Comparison of ENCODE assay signal across 1 cellular context in the genomic region with DNA sequence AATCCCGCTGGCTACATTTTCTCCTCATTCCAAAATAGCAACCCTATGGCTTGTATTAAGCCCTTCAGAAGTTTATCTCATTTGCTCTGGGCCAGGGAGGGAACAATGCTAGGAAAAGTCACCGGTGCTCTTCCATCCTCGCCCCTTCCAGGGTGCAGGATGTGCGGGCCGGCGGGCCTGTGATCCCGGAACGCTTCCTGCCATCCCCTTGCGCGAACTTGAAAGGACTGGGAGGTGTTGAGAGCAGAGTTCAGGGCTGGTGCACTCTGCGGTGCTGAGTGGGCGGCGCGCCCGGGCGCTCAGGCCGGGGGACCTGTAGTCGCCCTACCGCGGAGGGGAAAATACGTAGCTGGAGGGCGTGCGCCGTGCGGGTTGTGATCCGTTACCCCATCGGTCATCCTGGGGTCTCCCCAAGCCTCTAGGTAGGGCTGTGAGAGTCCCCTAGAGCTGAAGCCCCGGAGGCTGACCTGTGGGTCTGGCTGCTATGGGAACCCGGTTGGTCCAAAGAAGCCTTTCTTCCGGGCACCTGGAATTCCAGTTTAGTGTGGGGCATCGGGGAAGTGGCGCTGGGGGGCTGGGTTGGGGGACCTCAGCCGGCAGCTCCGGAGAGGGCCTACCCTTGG.
TF ChIP-seq lines count a peak whose summit lies in the region.

No MANE protein-coding gene starts in this region.

TF ChIP-seq in HepG2, 621 proteins besides CTCF, POLR2A, EP300 and RAD21 (continued from another document and continues in another):
- TF ChIP-seq, protein P1, sequence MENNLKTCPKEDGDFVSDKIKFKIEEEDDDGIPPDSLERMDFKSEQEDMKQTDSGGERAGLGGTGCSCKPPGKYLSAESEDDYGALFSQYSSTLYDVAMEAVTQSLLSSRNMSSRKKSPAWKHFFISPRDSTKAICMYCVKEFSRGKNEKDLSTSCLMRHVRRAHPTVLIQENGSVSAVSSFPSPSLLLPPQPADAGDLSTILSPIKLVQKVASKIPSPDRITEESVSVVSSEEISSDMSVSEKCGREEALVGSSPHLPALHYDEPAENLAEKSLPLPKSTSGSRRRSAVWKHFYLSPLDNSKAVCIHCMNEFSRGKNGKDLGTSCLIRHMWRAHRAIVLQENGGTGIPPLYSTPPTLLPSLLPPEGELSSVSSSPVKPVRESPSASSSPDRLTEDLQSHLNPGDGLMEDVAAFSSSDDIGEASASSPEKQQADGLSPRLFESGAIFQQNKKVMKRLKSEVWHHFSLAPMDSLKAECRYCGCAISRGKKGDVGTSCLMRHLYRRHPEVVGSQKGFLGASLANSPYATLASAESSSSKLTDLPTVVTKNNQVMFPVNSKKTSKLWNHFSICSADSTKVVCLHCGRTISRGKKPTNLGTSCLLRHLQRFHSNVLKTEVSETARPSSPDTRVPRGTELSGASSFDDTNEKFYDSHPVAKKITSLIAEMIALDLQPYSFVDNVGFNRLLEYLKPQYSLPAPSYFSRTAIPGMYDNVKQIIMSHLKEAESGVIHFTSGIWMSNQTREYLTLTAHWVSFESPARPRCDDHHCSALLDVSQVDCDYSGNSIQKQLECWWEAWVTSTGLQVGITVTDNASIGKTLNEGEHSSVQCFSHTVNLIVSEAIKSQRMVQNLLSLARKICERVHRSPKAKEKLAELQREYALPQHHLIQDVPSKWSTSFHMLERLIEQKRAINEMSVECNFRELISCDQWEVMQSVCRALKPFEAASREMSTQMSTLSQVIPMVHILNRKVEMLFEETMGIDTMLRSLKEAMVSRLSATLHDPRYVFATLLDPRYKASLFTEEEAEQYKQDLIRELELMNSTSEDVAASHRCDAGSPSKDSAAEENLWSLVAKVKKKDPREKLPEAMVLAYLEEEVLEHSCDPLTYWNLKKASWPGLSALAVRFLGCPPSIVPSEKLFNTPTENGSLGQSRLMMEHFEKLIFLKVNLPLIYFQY (CRISPR knock-in tag; IDR thresholded peaks at IDR 0.05; ENCODE audit: borderline replicate concordance): peak; percentile 57; the same call in 1 of the 2 replicates
- TF ChIP-seq ZBTB1 (CRISPR knock-in tag; IDR thresholded peaks at IDR 0.05; ENCODE audit: borderline replicate concordance): no peak
- no peak for TF ChIP-seq SMC3 (IDR thresholded peaks at IDR 0.05; ENCODE audit: low read length)
- TF ChIP-seq, protein P2, sequence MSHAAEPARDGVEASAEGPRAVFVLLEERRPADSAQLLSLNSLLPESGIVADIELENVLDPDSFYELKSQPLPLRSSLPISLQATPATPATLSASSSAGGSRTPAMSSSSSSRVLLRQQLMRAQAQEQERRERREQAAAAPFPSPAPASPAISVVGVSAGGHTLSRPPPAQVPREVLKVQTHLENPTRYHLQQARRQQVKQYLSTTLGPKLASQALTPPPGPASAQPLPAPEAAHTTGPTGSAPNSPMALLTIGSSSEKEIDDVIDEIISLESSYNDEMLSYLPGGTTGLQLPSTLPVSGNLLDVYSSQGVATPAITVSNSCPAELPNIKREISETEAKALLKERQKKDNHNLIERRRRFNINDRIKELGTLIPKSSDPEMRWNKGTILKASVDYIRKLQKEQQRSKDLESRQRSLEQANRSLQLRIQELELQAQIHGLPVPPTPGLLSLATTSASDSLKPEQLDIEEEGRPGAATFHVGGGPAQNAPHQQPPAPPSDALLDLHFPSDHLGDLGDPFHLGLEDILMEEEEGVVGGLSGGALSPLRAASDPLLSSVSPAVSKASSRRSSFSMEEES (CRISPR knock-in tag; IDR thresholded peaks at IDR 0.05): 0 out of 2 replicates have a peak, but pooled peaks have one; percentile 27
- peak; percentile 90 for TF ChIP-seq RXRA (CRISPR knock-in tag; IDR thresholded peaks at IDR 0.05)
- TF ChIP-seq ZNF761 (CRISPR knock-in tag; conservative IDR thresholded peaks at IDR 0.05): 0 out of 2 replicates have a peak, but pooled peaks have one; percentile 47
- TF ChIP-seq, protein P3, sequence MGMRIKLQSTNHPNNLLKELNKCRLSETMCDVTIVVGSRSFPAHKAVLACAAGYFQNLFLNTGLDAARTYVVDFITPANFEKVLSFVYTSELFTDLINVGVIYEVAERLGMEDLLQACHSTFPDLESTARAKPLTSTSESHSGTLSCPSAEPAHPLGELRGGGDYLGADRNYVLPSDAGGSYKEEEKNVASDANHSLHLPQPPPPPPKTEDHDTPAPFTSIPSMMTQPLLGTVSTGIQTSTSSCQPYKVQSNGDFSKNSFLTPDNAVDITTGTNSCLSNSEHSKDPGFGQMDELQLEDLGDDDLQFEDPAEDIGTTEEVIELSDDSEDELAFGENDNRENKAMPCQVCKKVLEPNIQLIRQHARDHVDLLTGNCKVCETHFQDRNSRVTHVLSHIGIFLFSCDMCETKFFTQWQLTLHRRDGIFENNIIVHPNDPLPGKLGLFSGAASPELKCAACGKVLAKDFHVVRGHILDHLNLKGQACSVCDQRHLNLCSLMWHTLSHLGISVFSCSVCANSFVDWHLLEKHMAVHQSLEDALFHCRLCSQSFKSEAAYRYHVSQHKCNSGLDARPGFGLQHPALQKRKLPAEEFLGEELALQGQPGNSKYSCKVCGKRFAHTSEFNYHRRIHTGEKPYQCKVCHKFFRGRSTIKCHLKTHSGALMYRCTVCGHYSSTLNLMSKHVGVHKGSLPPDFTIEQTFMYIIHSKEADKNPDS (CRISPR knock-in tag; IDR thresholded peaks at IDR 0.05): no peak
- TF ChIP-seq, protein P4, sequence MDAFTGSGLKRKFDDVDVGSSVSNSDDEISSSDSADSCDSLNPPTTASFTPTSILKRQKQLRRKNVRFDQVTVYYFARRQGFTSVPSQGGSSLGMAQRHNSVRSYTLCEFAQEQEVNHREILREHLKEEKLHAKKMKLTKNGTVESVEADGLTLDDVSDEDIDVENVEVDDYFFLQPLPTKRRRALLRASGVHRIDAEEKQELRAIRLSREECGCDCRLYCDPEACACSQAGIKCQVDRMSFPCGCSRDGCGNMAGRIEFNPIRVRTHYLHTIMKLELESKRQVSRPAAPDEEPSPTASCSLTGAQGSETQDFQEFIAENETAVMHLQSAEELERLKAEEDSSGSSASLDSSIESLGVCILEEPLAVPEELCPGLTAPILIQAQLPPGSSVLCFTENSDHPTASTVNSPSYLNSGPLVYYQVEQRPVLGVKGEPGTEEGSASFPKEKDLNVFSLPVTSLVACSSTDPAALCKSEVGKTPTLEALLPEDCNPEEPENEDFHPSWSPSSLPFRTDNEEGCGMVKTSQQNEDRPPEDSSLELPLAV (CRISPR knock-in tag; conservative IDR thresholded peaks at IDR 0.05; ENCODE audit: low read depth): no peak
- TF ChIP-seq, protein P5, sequence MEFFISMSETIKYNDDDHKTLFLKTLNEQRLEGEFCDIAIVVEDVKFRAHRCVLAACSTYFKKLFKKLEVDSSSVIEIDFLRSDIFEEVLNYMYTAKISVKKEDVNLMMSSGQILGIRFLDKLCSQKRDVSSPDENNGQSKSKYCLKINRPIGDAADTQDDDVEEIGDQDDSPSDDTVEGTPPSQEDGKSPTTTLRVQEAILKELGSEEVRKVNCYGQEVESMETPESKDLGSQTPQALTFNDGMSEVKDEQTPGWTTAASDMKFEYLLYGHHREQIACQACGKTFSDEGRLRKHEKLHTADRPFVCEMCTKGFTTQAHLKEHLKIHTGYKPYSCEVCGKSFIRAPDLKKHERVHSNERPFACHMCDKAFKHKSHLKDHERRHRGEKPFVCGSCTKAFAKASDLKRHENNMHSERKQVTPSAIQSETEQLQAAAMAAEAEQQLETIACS (CRISPR knock-in tag; IDR thresholded peaks at IDR 0.05): 0 out of 2 replicates have a peak, but pooled peaks have one; percentile 49
- TF ChIP-seq, protein P6, sequence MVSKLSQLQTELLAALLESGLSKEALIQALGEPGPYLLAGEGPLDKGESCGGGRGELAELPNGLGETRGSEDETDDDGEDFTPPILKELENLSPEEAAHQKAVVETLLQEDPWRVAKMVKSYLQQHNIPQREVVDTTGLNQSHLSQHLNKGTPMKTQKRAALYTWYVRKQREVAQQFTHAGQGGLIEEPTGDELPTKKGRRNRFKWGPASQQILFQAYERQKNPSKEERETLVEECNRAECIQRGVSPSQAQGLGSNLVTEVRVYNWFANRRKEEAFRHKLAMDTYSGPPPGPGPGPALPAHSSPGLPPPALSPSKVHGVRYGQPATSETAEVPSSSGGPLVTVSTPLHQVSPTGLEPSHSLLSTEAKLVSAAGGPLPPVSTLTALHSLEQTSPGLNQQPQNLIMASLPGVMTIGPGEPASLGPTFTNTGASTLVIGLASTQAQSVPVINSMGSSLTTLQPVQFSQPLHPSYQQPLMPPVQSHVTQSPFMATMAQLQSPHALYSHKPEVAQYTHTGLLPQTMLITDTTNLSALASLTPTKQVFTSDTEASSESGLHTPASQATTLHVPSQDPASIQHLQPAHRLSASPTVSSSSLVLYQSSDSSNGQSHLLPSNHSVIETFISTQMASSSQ (IDR thresholded peaks at IDR 0.05; ENCODE audit: low read depth): no peak
- TF ChIP-seq, protein P6 (CRISPR knock-in tag; IDR thresholded peaks at IDR 0.05; ENCODE audit: borderline replicate concordance): 0 out of 2 replicates have a peak, but pooled peaks have one; percentile 21
- TF ChIP-seq ZNF460 (CRISPR knock-in tag; IDR thresholded peaks at IDR 0.05; ENCODE audit: borderline replicate concordance): no peak
- TF ChIP-seq, protein P7, sequence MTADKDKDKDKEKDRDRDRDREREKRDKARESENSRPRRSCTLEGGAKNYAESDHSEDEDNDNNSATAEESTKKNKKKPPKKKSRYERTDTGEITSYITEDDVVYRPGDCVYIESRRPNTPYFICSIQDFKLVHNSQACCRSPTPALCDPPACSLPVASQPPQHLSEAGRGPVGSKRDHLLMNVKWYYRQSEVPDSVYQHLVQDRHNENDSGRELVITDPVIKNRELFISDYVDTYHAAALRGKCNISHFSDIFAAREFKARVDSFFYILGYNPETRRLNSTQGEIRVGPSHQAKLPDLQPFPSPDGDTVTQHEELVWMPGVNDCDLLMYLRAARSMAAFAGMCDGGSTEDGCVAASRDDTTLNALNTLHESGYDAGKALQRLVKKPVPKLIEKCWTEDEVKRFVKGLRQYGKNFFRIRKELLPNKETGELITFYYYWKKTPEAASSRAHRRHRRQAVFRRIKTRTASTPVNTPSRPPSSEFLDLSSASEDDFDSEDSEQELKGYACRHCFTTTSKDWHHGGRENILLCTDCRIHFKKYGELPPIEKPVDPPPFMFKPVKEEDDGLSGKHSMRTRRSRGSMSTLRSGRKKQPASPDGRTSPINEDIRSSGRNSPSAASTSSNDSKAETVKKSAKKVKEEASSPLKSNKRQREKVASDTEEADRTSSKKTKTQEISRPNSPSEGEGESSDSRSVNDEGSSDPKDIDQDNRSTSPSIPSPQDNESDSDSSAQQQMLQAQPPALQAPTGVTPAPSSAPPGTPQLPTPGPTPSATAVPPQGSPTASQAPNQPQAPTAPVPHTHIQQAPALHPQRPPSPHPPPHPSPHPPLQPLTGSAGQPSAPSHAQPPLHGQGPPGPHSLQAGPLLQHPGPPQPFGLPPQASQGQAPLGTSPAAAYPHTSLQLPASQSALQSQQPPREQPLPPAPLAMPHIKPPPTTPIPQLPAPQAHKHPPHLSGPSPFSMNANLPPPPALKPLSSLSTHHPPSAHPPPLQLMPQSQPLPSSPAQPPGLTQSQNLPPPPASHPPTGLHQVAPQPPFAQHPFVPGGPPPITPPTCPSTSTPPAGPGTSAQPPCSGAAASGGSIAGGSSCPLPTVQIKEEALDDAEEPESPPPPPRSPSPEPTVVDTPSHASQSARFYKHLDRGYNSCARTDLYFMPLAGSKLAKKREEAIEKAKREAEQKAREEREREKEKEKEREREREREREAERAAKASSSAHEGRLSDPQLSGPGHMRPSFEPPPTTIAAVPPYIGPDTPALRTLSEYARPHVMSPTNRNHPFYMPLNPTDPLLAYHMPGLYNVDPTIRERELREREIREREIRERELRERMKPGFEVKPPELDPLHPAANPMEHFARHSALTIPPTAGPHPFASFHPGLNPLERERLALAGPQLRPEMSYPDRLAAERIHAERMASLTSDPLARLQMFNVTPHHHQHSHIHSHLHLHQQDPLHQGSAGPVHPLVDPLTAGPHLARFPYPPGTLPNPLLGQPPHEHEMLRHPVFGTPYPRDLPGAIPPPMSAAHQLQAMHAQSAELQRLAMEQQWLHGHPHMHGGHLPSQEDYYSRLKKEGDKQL (CRISPR knock-in tag; IDR thresholded peaks at IDR 0.05; ENCODE audit: low read depth): no peak
- TF ChIP-seq BCL6 (CRISPR knock-in tag; IDR thresholded peaks at IDR 0.05): peak; percentile 93
- TF ChIP-seq MAFF (IDR thresholded peaks at IDR 0.05; ENCODE audit: low read depth, low read length): 0 out of 2 replicates have a peak, but pooled peaks have one; percentile 19
- no peak; the same call in 1 of the 2 replicates for TF ChIP-seq NR2F6 (IDR thresholded peaks at IDR 0.05)
- TF ChIP-seq NR2F6 (CRISPR knock-in tag; IDR thresholded peaks at IDR 0.05): peak; percentile 82
- TF ChIP-seq CEBPG (CRISPR knock-in tag; IDR thresholded peaks at IDR 0.05): 0 out of 2 replicates have a peak, but pooled peaks have one; percentile 13
- TF ChIP-seq SKI (IDR thresholded peaks at IDR 0.05; ENCODE audit: partially characterized antibody): peak; percentile 48
- peak; percentile 82 for TF ChIP-seq ZNF772 (CRISPR knock-in tag; IDR thresholded peaks at IDR 0.05)
- TF ChIP-seq, protein P8, sequence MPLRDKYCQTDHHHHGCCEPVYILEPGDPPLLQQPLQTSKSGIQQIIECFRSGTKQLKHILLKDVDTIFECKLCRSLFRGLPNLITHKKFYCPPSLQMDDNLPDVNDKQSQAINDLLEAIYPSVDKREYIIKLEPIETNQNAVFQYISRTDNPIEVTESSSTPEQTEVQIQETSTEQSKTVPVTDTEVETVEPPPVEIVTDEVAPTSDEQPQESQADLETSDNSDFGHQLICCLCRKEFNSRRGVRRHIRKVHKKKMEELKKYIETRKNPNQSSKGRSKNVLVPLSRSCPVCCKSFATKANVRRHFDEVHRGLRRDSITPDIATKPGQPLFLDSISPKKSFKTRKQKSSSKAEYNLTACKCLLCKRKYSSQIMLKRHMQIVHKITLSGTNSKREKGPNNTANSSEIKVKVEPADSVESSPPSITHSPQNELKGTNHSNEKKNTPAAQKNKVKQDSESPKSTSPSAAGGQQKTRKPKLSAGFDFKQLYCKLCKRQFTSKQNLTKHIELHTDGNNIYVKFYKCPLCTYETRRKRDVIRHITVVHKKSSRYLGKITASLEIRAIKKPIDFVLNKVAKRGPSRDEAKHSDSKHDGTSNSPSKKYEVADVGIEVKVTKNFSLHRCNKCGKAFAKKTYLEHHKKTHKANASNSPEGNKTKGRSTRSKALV (CRISPR knock-in tag; IDR thresholded peaks at IDR 0.05): peak; percentile 99
- no peak for TF ChIP-seq NCOA1 (CRISPR knock-in tag; IDR thresholded peaks at IDR 0.05)
- peak; percentile 57; the same call in 1 of the 2 replicates for TF ChIP-seq ZNF350 (CRISPR knock-in tag; IDR thresholded peaks at IDR 0.05; ENCODE audit: borderline replicate concordance, low read depth)
- no peak for TF ChIP-seq ZKSCAN5 (CRISPR knock-in tag; IDR thresholded peaks at IDR 0.05)
- TF ChIP-seq POGZ (CRISPR knock-in tag; IDR thresholded peaks at IDR 0.05): peak; percentile 63
- TF ChIP-seq ZNF713 (CRISPR knock-in tag; IDR thresholded peaks at IDR 0.05): no peak
- TF ChIP-seq POLR2G (IDR thresholded peaks at IDR 0.05; ENCODE audit: low read depth, low read length): peak; percentile 55
